8 cellular contexts compared by ENCODE assay signal in genomic region chr1:67831850-67832513, GRCh38. TPM values are rescaled to one million over a fixed set of nuclear protein-coding genes. Genes with fewer than 3 reads are reported as not detected.
DNase-seq lines count a peak whose midpoint lies in the region; ATAC-seq and TF ChIP-seq lines count a peak whose summit lies in the region.

No MANE protein-coding gene starts in this region.

- H3K27me3 ChIP-seq in Caco-2 (replicated peaks; ENCODE audit: control insufficient read depth, insufficient read depth, low read length) (no peaks in the 10 kb centered on the region), HUES48 (ENCODE audit: control insufficient read depth, insufficient read depth, low read length) (peaks cover 49% of the 10 kb centered on the region), esophagus (ENCODE audit: control insufficient read depth in 1 of 2, insufficient read depth in 2 of 2, low read length in 2 of 2) (no peaks in the 10 kb centered on the region)

- peak overlapping the region; percentile 41 for H3K4me3 ChIP-seq in Caco-2 (ENCODE audit: low read depth, low read length)
- H3K4me3 ChIP-seq in HUES48 (ENCODE audit: low read depth, low read length) = peak overlapping the region; percentile 91
- peak overlapping the region; percentile 97 to 99 for H3K4me3 ChIP-seq in esophagus (ENCODE audit: low read depth in 1 of 2, low read length in 2 of 2)
- peak overlapping the region; percentile 81 for H3K4me3 ChIP-seq in mucosa of descending colon

- peak; percentile 60 for ATAC-seq in mucosa of descending colon
- no peak for ATAC-seq in GM21381 (IDR thresholded peaks at IDR 0.05; ENCODE audit: unreplicated experiment)
- no peak for ATAC-seq in GM18873 (IDR thresholded peaks at IDR 0.05; ENCODE audit: low FRiP score, unreplicated experiment)
- ATAC-seq in GM18517 (IDR thresholded peaks at IDR 0.05; ENCODE audit: unreplicated experiment) = no peak

- TSS peak; percentile 28 for BruUV-seq in Caco-2 (replicated peaks; lab: Mats Ljungman, UMichigan)

- H3K4me1 ChIP-seq in Caco-2 (peaks cover 3% of the 10 kb centered on the region), HUES48 (ENCODE audit: control insufficient read depth, insufficient read depth, low read length) (peaks cover 16% of the 10 kb centered on the region; the same call in 1 of the 2 replicates), esophagus (ENCODE audit: control insufficient read depth in 2 of 2, insufficient read depth in 2 of 2, low read length in 1 of 2) (peaks cover 2 to 3% of the 10 kb centered on the region in 2 donors), mucosa of descending colon (ENCODE audit: low read depth) (peaks cover 33% of the 10 kb centered on the region)

- intact Hi-C loops in Caco-2 (cut with micrococcal nuclease; ENCODE audit: unreplicated experiment) (loop anchor here (5.0 kb wide), 2 partner anchors 65 to 300 kb away; no protein-coding TSS in a partner anchor), mucosa of descending colon (cut with DNase I, micrococcal nuclease) (loop anchor here in 1 of 2 donors (10.0 kb wide), 1 partner anchor 57 kb away; no protein-coding TSS in a partner anchor)

- H3K9me3 Mint-ChIP-seq in Caco-2 (ENCODE audit: unreplicated experiment) = no peaks in the 10 kb centered on the region

- peak overlapping the region; percentile 92 for H3K4me3 Mint-ChIP-seq in Caco-2 (ENCODE audit: unreplicated experiment)

- no peak for TF ChIP-seq CTCF in Caco-2 (IDR thresholded peaks at IDR 0.05; ENCODE audit: insufficient read depth in 1 of 2, low read depth in 1 of 2, low read length in 1 of 2, severe bottlenecking in 1 of 2, unreplicated experiment in 1 of 2)
- no peak for TF ChIP-seq CTCF in mucosa of descending colon (IDR thresholded peaks at IDR 0.05)

- H3K27ac ChIP-seq in HUES48 (ENCODE audit: low read depth, low read length) (no peak overlapping the region), esophagus (ENCODE audit: low read depth in 2 of 2, low read length in 1 of 2) (peak overlapping the region; percentile 93 to 95)

- peak; percentile 29 to 49 for DNase-seq in Caco-2
- peak; percentile 87 for DNase-seq in SW480 (ENCODE audit: low spot score)
- DNase-seq in mucosa of descending colon = peak; percentile 72 to 80 (median 76)

- POLR2A ChIA-PET in Caco-2 (lab: Charles Lee) = no interaction called here

- no peaks in the 10 kb centered on the region for H3K36me3 ChIP-seq in Caco-2 (ENCODE audit: control insufficient read depth, insufficient read depth, low read length)
- H3K36me3 ChIP-seq in HUES48 (ENCODE audit: control insufficient read depth, insufficient read depth, low read length) = no peaks in the 10 kb centered on the region
- peaks cover 0 to 3% of the 10 kb centered on the region in 2 donors for H3K36me3 ChIP-seq in esophagus (ENCODE audit: control insufficient read depth in 2 of 2, insufficient read depth in 2 of 2, low read length in 1 of 2)
- no peaks in the 10 kb centered on the region for H3K36me3 ChIP-seq in mucosa of descending colon (ENCODE audit: low read depth)

- peak overlapping the region; percentile 67; the same call in 1 of the 2 replicates for H3K9ac ChIP-seq in HUES48 (ENCODE audit: low read depth, low read length)

- H3K36me3 Mint-ChIP-seq in Caco-2 (ENCODE audit: insufficient read depth, unreplicated experiment) = no peaks in the 10 kb centered on the region

- no peaks in the 10 kb centered on the region for H3K27me3 Mint-ChIP-seq in Caco-2 (ENCODE audit: insufficient read depth, unreplicated experiment)

- peak overlapping the region; percentile 79 for H3K27ac Mint-ChIP-seq in Caco-2 (ENCODE audit: unreplicated experiment)

- WGBS in esophagus, 2 donors = 1% methylated on average over 34 of the region's 34 CpGs

- H3K9me3 ChIP-seq in Caco-2 = no peaks in the 10 kb centered on the region
- H3K9me3 ChIP-seq in HUES48 (ENCODE audit: control insufficient read depth, insufficient read depth, low read length) = no peaks in the 10 kb centered on the region
- no peaks in the 10 kb centered on the region for H3K9me3 ChIP-seq in esophagus (ENCODE audit: control insufficient read depth in 2 of 2, insufficient read depth in 1 of 2, low read depth in 1 of 2, low read length in 1 of 2)
- H3K9me3 ChIP-seq in mucosa of descending colon = no peaks in the 10 kb centered on the region

- CTCF ChIA-PET in Caco-2 (lab: Charles Lee) = interaction anchor here (0.6 to 1.0 kb wide), 2 partner anchors 62 to 147 kb away, joined by 3 to 5 read pairs; partner anchors contain the start of gene GADD45A

- no peaks in the 10 kb centered on the region for H3K4me1 Mint-ChIP-seq in Caco-2 (ENCODE audit: low read depth, unreplicated experiment)

RNA-seq across cellular contexts. Expression of gene GNG12, which starts 1.3 kb away (rescaled TPM):
- total RNA-seq in Caco-2 (2022) (12.0 and 12.5 TPM in 2 replicates), mucosa of descending colon (100 to 1,000 TPM in 2 of 3 donors, 10 to 100 TPM in 1; 85.0 to 191 (median 158) TPM)
- 10 to 100 TPM; 21.8 to 38.8 TPM for polyA plus RNA-seq in esophagus

Comparison
In these comparisons a context has a peak if more than half of its experiments do, and no peak if none do; other contexts are left out.
1. H3K4me3 ChIP-seq: peak in every context shown above with its lines; median percentile 98 in esophagus; 91 in HUES48; 81 in mucosa of descending colon; 41 in Caco-2.